In the genomic region with DNA sequence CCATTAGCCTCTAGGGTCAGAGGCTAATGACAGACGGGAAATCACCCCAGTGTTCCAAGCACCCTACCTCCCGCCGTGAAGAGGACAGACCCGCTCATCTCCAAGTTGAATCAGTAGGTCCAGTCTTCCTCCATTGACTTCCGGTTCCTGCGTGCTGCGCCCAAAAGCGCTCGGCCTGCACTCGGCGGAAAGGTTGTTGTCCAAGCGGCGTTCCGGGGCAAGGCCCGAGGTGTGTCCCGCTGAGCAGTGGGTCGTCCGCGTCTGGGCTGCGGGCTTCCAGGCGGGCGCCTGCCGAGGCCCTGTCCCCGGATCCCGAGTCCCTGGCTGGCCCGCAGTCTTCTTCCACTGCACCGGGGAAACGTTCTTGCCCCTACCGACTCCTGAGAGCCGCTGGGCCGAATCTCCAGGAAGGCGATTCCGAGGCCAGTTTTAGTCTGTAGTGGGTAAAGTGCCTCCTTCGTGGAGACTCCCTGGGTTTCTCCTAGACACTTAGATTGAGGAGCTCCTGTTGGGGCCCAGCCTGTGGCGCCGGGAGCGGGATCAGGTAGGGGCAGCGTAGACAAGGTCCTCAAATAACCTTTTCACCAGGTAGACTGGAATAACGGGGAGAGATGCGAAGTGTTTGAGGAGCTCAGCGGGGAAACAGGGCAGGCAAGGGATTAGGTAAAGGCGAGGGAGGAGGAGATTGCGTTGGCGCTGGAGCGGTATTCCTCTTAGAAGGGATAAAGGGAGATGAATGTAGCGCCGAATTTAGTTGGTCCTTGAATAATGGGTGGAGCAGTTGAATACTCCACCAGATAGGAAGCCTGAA, we compare ENCODE assay signal across 8 cellular contexts. TPM values are rescaled to one million over a fixed set of nuclear protein-coding genes. Genes with fewer than 3 reads are reported as not detected.
DNase-seq lines count a peak whose midpoint lies in the region; TF ChIP-seq lines count a peak whose summit lies in the region.

A gene with protein sequence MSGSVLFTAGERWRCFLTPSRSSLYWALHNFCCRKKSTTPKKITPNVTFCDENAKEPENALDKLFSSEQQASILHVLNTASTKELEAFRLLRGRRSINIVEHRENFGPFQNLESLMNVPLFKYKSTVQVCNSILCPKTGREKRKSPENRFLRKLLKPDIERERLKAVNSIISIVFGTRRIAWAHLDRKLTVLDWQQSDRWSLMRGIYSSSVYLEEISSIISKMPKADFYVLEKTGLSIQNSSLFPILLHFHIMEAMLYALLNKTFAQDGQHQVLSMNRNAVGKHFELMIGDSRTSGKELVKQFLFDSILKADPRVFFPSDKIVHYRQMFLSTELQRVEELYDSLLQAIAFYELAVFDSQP (minus strand): TSS at position 138 of the 811 bp plus-strand sequence. CDS start 40 bp downstream, at position 98.

- H2AFZ ChIP-seq in MM.1S (ENCODE audit: low read length) (peak within 1 kb of the TSS; percentile 96), neuron (ENCODE audit: low read depth, low read length) (peak within 1 kb of the TSS; percentile 88)

- no peaks in the 10 kb centered on the region for H3K27me3 ChIP-seq in HAP-1 (ENCODE audit: low read depth)
- no peaks in the 10 kb centered on the region for H3K27me3 ChIP-seq in MM.1S (replicated peaks; ENCODE audit: insufficient read depth, low read length)
- H3K27me3 ChIP-seq in neuron (ENCODE audit: insufficient read depth, low read length), result no peaks in the 10 kb centered on the region

- peak within 1 kb of the TSS; percentile 80 for H3K4me3 ChIP-seq in HAP-1
- peak within 1 kb of the TSS; percentile 94 for H3K4me3 ChIP-seq in MM.1S (ENCODE audit: low read length)
- H3K4me3 ChIP-seq in neuron (ENCODE audit: low read length), result peak within 1 kb of the TSS; percentile 75

- no peak for TF ChIP-seq CTCF in MM.1S (IDR thresholded peaks at IDR 0.05; ENCODE audit: low read length)

- H3K9ac ChIP-seq in ES-I3 (ENCODE audit: low read depth, low read length), result peak within 1 kb of the TSS; percentile 97
- peak within 1 kb of the TSS; percentile 81 for H3K9ac ChIP-seq in MM.1S (ENCODE audit: low read length)

- no peaks in the 10 kb centered on the region for H4K20me1 ChIP-seq in MM.1S (ENCODE audit: insufficient read depth, low read length)

- H3K9me2 ChIP-seq in MM.1S (replicated peaks; ENCODE audit: insufficient read depth, low read length), result no peaks in the 10 kb centered on the region

- peaks cover 13% of the 10 kb centered on the region for H3F3A ChIP-seq in MM.1S (ENCODE audit: insufficient read depth, low read length)

- H3K4me1 ChIP-seq in ES-I3 (ENCODE audit: insufficient read depth, low read length), result no peaks in the 10 kb centered on the region
- H3K4me1 ChIP-seq in HAP-1, result no peaks in the 10 kb centered on the region; the same call in none of the 2 replicates
- no peaks in the 10 kb centered on the region for H3K4me1 ChIP-seq in MM.1S (ENCODE audit: low read length)
- H3K4me1 ChIP-seq in neuron (ENCODE audit: insufficient read depth, low read length), result peaks cover 7% of the 10 kb centered on the region

- DNase-seq in HAP-1 (ENCODE audit: low spot score in 2 of 2) (peak; percentile 88 to 94), MM.1S (peak; percentile 91), SK-MEL-5 (ENCODE audit: low read depth, low spot score) (peak; percentile 90), foreskin melanocyte (peak; percentile 88), stromal cell of bone marrow (ENCODE audit: low read depth) (peak; percentile 81)
- peak; percentile 92 for DNase-seq in activated naive CD4-positive, alpha-beta T cell treated with Interleukin-2 at 50 U/mL for 16 hours

- H3K9me3 ChIP-seq in ES-I3 (ENCODE audit: control insufficient read depth, insufficient read depth, low read length) (no peaks in the 10 kb centered on the region), HAP-1 (no peaks in the 10 kb centered on the region), MM.1S (replicated peaks; ENCODE audit: insufficient read depth, low read length) (no peaks in the 10 kb centered on the region), neuron (ENCODE audit: low read length) (no peaks in the 10 kb centered on the region)

- H3K27ac ChIP-seq in MM.1S (ENCODE audit: low read length), result peak within 1 kb of the TSS; percentile 6; the same call in 1 of the 2 replicates

- in situ Hi-C loops in HAP-1 (cut with MboI; ENCODE audit: low sequenced_read_pairs), result loop anchor here (25.0 kb wide), 1 partner anchor 631 kb away; no protein-coding TSS in a partner anchor
- in situ Hi-C loops in SK-MEL-5 (cut with HindIII; ENCODE audit: low pct_unique_long_range_greater_than_20kb, low sequenced_read_pairs), result no loop called here

- H3K4me2 ChIP-seq in MM.1S (ENCODE audit: low read depth, low read length), result peak within 1 kb of the TSS; percentile 76

- H3K36me3 ChIP-seq in ES-I3 (ENCODE audit: insufficient read depth, low read length) (peaks cover 7% of the 10 kb centered on the region), HAP-1 (replicated peaks) (peaks cover 17% of the 10 kb centered on the region), MM.1S (replicated peaks; ENCODE audit: insufficient read depth, low read length) (no peaks in the 10 kb centered on the region), neuron (ENCODE audit: insufficient read depth, low read length) (peaks cover 21% of the 10 kb centered on the region)

- peaks cover 35% of the 10 kb centered on the region for H3K79me2 ChIP-seq in MM.1S (ENCODE audit: low read length)

RNA-seq across cellular contexts. Expression of the gene that starts here (rescaled TPM):
- 18.6 and 22.0 TPM in 2 replicates for total RNA-seq in SK-MEL-5 (2014; rRNA removed; shearing (Covaris generic))
- 7.6 and 8.7 TPM in 2 replicates for polyA plus RNA-seq in SK-MEL-5 (2015; cell fraction: cytosol; rRNA removed)
- polyA plus RNA-seq in SK-MEL-5 (2015; cell fraction: nucleus; rRNA removed), result 12.9 and 19.2 TPM in 2 replicates

Comparison
In these comparisons a context has a peak if more than half of its experiments do, and no peak if none do; other contexts are left out.
1. Peak in every context shown above with its lines: DNase-seq, H3K4me3 ChIP-seq and H3K27ac ChIP-seq.